Comparison of ENCODE assay signal across 23 cellular contexts in genomic region chr2:198097628-198098027, GRCh38.
A peak's percentile ranks its signal among the peaks of the same experiment; 100 is the strongest.
DNase-seq lines count a peak whose midpoint lies in the region; ATAC-seq and TF ChIP-seq lines count a peak whose summit lies in the region.
"Had no signal": no experiment of that assay in that cellular context is flagged by ENCODE, and none has a peak within 500 bp of the region (broad histone marks: within the 10 kb centered on the region; RNA-seq: fewer than 3 reads in every experiment).

No MANE protein-coding gene starts in this region.

- DNase-seq in dorsolateral prefrontal cortex = no peak
- no peak for DNase-seq in NCI-H1048 (lab: John Stamatoyannopoulos, UW)
- no peak for DNase-seq in NCI-H446 (lab: John Stamatoyannopoulos, UW)
- DNase-seq: activated CD4-positive, CD25-positive, alpha-beta regulatory T cell treated with anti-CD3 and anti-CD28 coated beads, Interleukin-2, amount 50 U/mL, for 72 hours; activated CD8-positive, alpha-beta memory T cell treated with anti-CD3 and anti-CD28 coated beads for 24 hours; activated T-cell treated with anti-CD3 and anti-CD28 coated beads, Interleukin-2, amount 50 U/mL, for 24 hours; CD8-positive, alpha-beta memory T cell; colonic mucosa; GDM1; GM23248; NCI-H187; NCI-H774; retina; stimulated activated CD4-positive, alpha-beta T cell treated with anti-CD3 and anti-CD28 coated beads, Interleukin-4, amount 100 ng/mL, for 1 hour; stimulated activated naive CD8-positive, alpha-beta T cell treated with anti-CD3 and anti-CD28 coated beads, Interleukin-15, Interleukin-2, amounts not matched to agents 100 U/mL and 50 U/mL, for 24 hours had no signal

- H3K27ac ChIP-seq in dorsolateral prefrontal cortex = peak overlapping the region in 50 of 59 donors; percentile 1 to 90 (median 76)
- H3K27ac ChIP-seq: colonic mucosa, GM23248, tibial nerve had no signal

- no peak overlapping the region for H3K4me3 ChIP-seq in dorsolateral prefrontal cortex
- H3K4me3 ChIP-seq: colonic mucosa, GM23248, K562, lung, tibial nerve had no signal

- H3K27me3 Mint-ChIP-seq in stimulated activated memory B cell treated with anti-CD40 and anti-IgM and Interleukin-4, amounts not matched to agents 10 μg/mL and 1 μg/mL and 100 μg/mL, for 72 hours = no peaks in the 10 kb centered on the region
- H3K27me3 Mint-ChIP-seq: activated T-cell treated with anti-CD3 and anti-CD28 coated beads, Interleukin-2, amount 50 U/mL, for 24 hours had no signal

- ATAC-seq in GM18909 (IDR thresholded peaks at IDR 0.05; ENCODE audit: poor library complexity, unreplicated experiment) = peak; percentile 63
- ATAC-seq in HG02759 (IDR thresholded peaks at IDR 0.05; ENCODE audit: unreplicated experiment) = peak; percentile 80
- ATAC-seq in stimulated activated memory B cell treated with anti-CD40 and anti-IgM and Interleukin-4, amounts not matched to agents 10 μg/mL and 1 μg/mL and 100 μg/mL, for 72 hours = no peak
- ATAC-seq in activated CD4-positive, CD25-positive, alpha-beta regulatory T cell treated with anti-CD3 and anti-CD28 coated beads, Interleukin-2, amount 50 U/mL, for 24 hours = no peak
- ATAC-seq: K562; Right ventricle myocardium inferior; stimulated activated naive CD8-positive, alpha-beta T cell treated with anti-CD3 and anti-CD28 coated beads, Interleukin-15, Interleukin-2, amounts not matched to agents 100 U/mL and 50 U/mL, for 24 hours had no signal

- no peaks in the 10 kb centered on the region for H3K27me3 ChIP-seq in dorsolateral prefrontal cortex
- H3K27me3 ChIP-seq: colonic mucosa, tibial nerve had no signal

- H3K4me1 Mint-ChIP-seq in stimulated activated memory B cell treated with anti-CD40 and anti-IgM and Interleukin-4, amounts not matched to agents 10 μg/mL and 1 μg/mL and 100 μg/mL, for 72 hours = no peaks in the 10 kb centered on the region
- H3K4me1 Mint-ChIP-seq: CD8-positive, alpha-beta memory T cell had no signal

- no peak overlapping the region for H3K4me3 Mint-ChIP-seq in stimulated activated memory B cell treated with anti-CD40 and anti-IgM and Interleukin-4, amounts not matched to agents 10 μg/mL and 1 μg/mL and 100 μg/mL, for 72 hours
- H3K4me3 Mint-ChIP-seq: activated T-cell treated with anti-CD3 and anti-CD28 coated beads, Interleukin-2, amount 50 U/mL, for 24 hours; CD8-positive, alpha-beta memory T cell had no signal

- intact Hi-C loops in dorsolateral prefrontal cortex (cut with DNase I) = loop anchor here in 1 of 2 donors (5.0 kb wide), 1 partner anchor 65 kb away; no protein-coding TSS in a partner anchor

- TF ChIP-seq CTCF in dorsolateral prefrontal cortex (IDR thresholded peaks at IDR 0.05 in 54 of 56, conservative IDR thresholded peaks at IDR 0.05 in 2 of 56; ENCODE audit: low read depth in 1 of 56, partially characterized antibody in 56 of 56) = no peak

- no peak overlapping the region for H3K27ac Mint-ChIP-seq in stimulated activated memory B cell treated with anti-CD40 and anti-IgM and Interleukin-4, amounts not matched to agents 10 μg/mL and 1 μg/mL and 100 μg/mL, for 72 hours
- H3K27ac Mint-ChIP-seq: activated T-cell treated with anti-CD3 and anti-CD28 coated beads, Interleukin-2, amount 50 U/mL, for 24 hours; CD8-positive, alpha-beta memory T cell had no signal

- H3K9me3 Mint-ChIP-seq in stimulated activated memory B cell treated with anti-CD40 and anti-IgM and Interleukin-4, amounts not matched to agents 10 μg/mL and 1 μg/mL and 100 μg/mL, for 72 hours = no peaks in the 10 kb centered on the region
- H3K9me3 Mint-ChIP-seq: activated T-cell treated with anti-CD3 and anti-CD28 coated beads, Interleukin-2, amount 50 U/mL, for 24 hours; CD8-positive, alpha-beta memory T cell had no signal

- H3K36me3 Mint-ChIP-seq in stimulated activated memory B cell treated with anti-CD40 and anti-IgM and Interleukin-4, amounts not matched to agents 10 μg/mL and 1 μg/mL and 100 μg/mL, for 72 hours = no peaks in the 10 kb centered on the region
- H3K36me3 Mint-ChIP-seq: CD8-positive, alpha-beta memory T cell had no signal

Comparison
In these comparisons a context has a peak if more than half of its experiments do, and no peak if none do; other contexts are left out.
1. ATAC-seq: peak in GM18909 (single experiment) and HG02759 (single experiment); none in stimulated activated memory B cell treated with anti-CD40 and anti-IgM and Interleukin-4, amounts not matched to agents 10 μg/mL and 1 μg/mL and 100 μg/mL, for 72 hours (single experiment) and activated CD4-positive, CD25-positive, alpha-beta regulatory T cell treated with anti-CD3 and anti-CD28 coated beads, Interleukin-2, amount 50 U/mL, for 24 hours (0 of 2).